Comparison of ENCODE assay signal across 3 cellular contexts in genomic region chr5:36199620-36200019, GRCh38.
TF ChIP-seq lines count a peak whose summit lies in the region.

No MANE protein-coding gene starts in this region.

TF ChIP-seq in SK-N-SH treated with all-trans-retinoic acid at 6 μM for 48 hours, 23 proteins besides CTCF, POLR2A, EP300 and RAD21 (continued from another document):
- TF ChIP-seq ZNF565 (CRISPR knock-in tag; conservative IDR thresholded peaks at IDR 0.05; ENCODE audit: low read depth) (no peak), CSDC2 (CRISPR knock-in tag; IDR thresholded peaks at IDR 0.05) (no peak), SNAI2 (CRISPR knock-in tag; IDR thresholded peaks at IDR 0.05) (0 out of 2 replicates have a peak, but pooled peaks have one; percentile 17), ISL1 (CRISPR knock-in tag; IDR thresholded peaks at IDR 0.05) (peak; percentile 93), CREB5 (CRISPR knock-in tag; IDR thresholded peaks at IDR 0.05; ENCODE audit: low read depth) (peak; percentile 67; the same call in 1 of the 2 replicates)

TF ChIP-seq in SK-N-SH, 30 proteins besides CTCF, POLR2A, EP300 and RAD21 (continued from another document):
- TF ChIP-seq TEAD4 (IDR thresholded peaks at IDR 0.05; ENCODE audit: borderline replicate concordance, insufficient read depth) (no peak), ELF1 (IDR thresholded peaks at IDR 0.05) (no peak), GATA2 (CRISPR knock-in tag; IDR thresholded peaks at IDR 0.05) (no peak)

TF ChIP-seq in GM23338, 12 proteins besides CTCF, POLR2A, EP300 and RAD21 (continued from another document):
- TF ChIP-seq STAT1 (IDR thresholded peaks at IDR 0.05; ENCODE audit: unreplicated experiment) (no peak), JUNB (IDR thresholded peaks at IDR 0.05; ENCODE audit: unreplicated experiment) (no peak), NANOG (IDR thresholded peaks at IDR 0.05; ENCODE audit: borderline replicate concordance) (no peak), EZH2 (IDR thresholded peaks at IDR 0.05; ENCODE audit: low read depth, unreplicated experiment) (no peak), REST (IDR thresholded peaks at IDR 0.05; ENCODE audit: unreplicated experiment) (no peak), CREB1 (CRISPR knock-in tag; IDR thresholded peaks at IDR 0.05; ENCODE audit: low read depth) (no peak), ETS1 (IDR thresholded peaks at IDR 0.05) (no peak), ZNF114 (CRISPR knock-in tag; IDR thresholded peaks at IDR 0.05) (no peak), POLR2AphosphoS5 (IDR thresholded peaks at IDR 0.05; ENCODE audit: low read depth) (no peak), ZNF462 (CRISPR knock-in tag; IDR thresholded peaks at IDR 0.05) (no peak), EZH2phosphoT487 (IDR thresholded peaks at IDR 0.05; ENCODE audit: unreplicated experiment) (no peak)
